In genomic region chr3:197350446-197350845, GRCh38 we compare ENCODE assay signal across 16 cellular contexts. TPM values are rescaled to one million over a fixed set of nuclear protein-coding genes. Genes with fewer than 3 reads are reported as not detected.
DNase-seq lines count a peak whose midpoint lies in the region; FAIRE-seq lines count a peak whose summit lies in the region.
"Had no signal": no experiment of that assay in that cellular context is flagged by ENCODE, and none has a peak within 500 bp of the region (broad histone marks: within the 10 kb centered on the region; RNA-seq: fewer than 3 reads in every experiment).

No MANE protein-coding gene starts in this region.

- H3K27ac ChIP-seq in substantia nigra (ENCODE audit: low read depth, low read length, poor library complexity, severe bottlenecking), result no peak overlapping the region
- H3K27ac ChIP-seq: BLaER1 treated with 17β-estradiol and CSF1 and Interleukin-3, amounts not matched to agents 10 nM and 100 nM had no signal

- FAIRE-seq in HTR-8/SVneo (lab: Jason Lieb, UNC) (peak; percentile 40), frontal cortex (lab: Jason Lieb, UNC) (no peak)
- FAIRE-seq: GM12878, H54 had no signal

- DNase-seq in HTR-8/SVneo (ENCODE audit: insufficient read length, low spot score) (no peak), dermis blood vessel endothelial cell (peak; percentile 67), glomerular endothelial cell (ENCODE audit: extremely low read depth, low read depth, low spot score) (peak; percentile 23), substantia nigra (lab: John Stamatoyannopoulos, UW) (no peak), frontal cortex (ENCODE audit: low spot score in 2 of 2) (no peak), hypothalamus (lab: John Stamatoyannopoulos, UW) (no peak)
- DNase-seq: Calu3; CD8-positive, alpha-beta T cell; DMS53; DND-41; EL; HCEC 1CT; IMR-90 had no signal

RNA-seq across cellular contexts. Expression of gene DLG1, which starts 52.0 kb away (rescaled TPM):
- total RNA-seq in dermis blood vessel endothelial cell (82.2 and 85.4 TPM in 2 replicates), glomerular endothelial cell (71.5 and 105 TPM in 2 replicates), frontal cortex (112 TPM)

Comparison
In these comparisons a context has a peak if more than half of its experiments do, and no peak if none do; other contexts are left out.
1. DNase-seq: peak in dermis blood vessel endothelial cell (single experiment) and glomerular endothelial cell (single experiment); none in HTR-8/SVneo (single experiment), substantia nigra (0 of 49), frontal cortex (0 of 2) and hypothalamus (0 of 51).